2 cellular contexts compared by ENCODE assay signal in genomic region chr2:216074794-216075193, GRCh38.
TF ChIP-seq lines count a peak whose summit lies in the region.

No MANE protein-coding gene starts in this region.

TF ChIP-seq in HepG2, 621 proteins besides CTCF, POLR2A, EP300 and RAD21:
- TF ChIP-seq FOSL2 (CRISPR knock-in tag; IDR thresholded peaks at IDR 0.05): peak; percentile 60
- no peak for TF ChIP-seq YEATS2 (CRISPR knock-in tag; IDR thresholded peaks at IDR 0.05; ENCODE audit: borderline replicate concordance)
- TF ChIP-seq MTF1 (CRISPR knock-in tag; IDR thresholded peaks at IDR 0.05): no peak
- peak; percentile 34; the same call in 1 of the 2 replicates for TF ChIP-seq ZNF652 (CRISPR knock-in tag; IDR thresholded peaks at IDR 0.05; ENCODE audit: borderline replicate concordance, low read depth)
- TF ChIP-seq SOX6 (IDR thresholded peaks at IDR 0.05): no peak
- peak; percentile 6; the same call in 1 of the 2 replicates for TF ChIP-seq SOX6 (CRISPR knock-in tag; IDR thresholded peaks at IDR 0.05)
- no peak for TF ChIP-seq MXD3 (CRISPR knock-in tag; IDR thresholded peaks at IDR 0.05)
- TF ChIP-seq ZBTB38 (CRISPR knock-in tag; IDR thresholded peaks at IDR 0.05): no peak
TF ChIP-seq in HepG2: peak in this region for 3.

TF ChIP-seq in K562, 482 proteins besides CTCF, POLR2A, EP300 and RAD21:
- TF ChIP-seq SOX6 (IDR thresholded peaks at IDR 0.05) (0 out of 2 replicates have a peak, but pooled peaks have one; percentile 17), FOSL1 (tag; conservative IDR thresholded peaks at IDR 0.05) (peak; percentile 63), JUND (IDR thresholded peaks at IDR 0.05; ENCODE audit: borderline replicate concordance, low read depth, low read length) (peak; percentile 73), JUND (tag; IDR thresholded peaks at IDR 0.05; ENCODE audit: borderline replicate concordance, low read depth, low read length) (peak; percentile 51; the same call in 1 of the 3 replicates), DMBX1 (CRISPR knock-in tag; IDR thresholded peaks at IDR 0.05; ENCODE audit: borderline replicate concordance) (no peak), TRIM28 (IDR thresholded peaks at IDR 0.05) (no peak), DPF2 (IDR thresholded peaks at IDR 0.05) (peak; percentile 20; the same call in 1 of the 2 replicates), SREBF2 (CRISPR knock-in tag; IDR thresholded peaks at IDR 0.05) (no peak), ARID1B (IDR thresholded peaks at IDR 0.05) (0 out of 2 replicates have a peak, but pooled peaks have one; percentile 10), ADNP (tag; IDR thresholded peaks at IDR 0.05) (0 out of 2 replicates have a peak, but pooled peaks have one; percentile 26), GTF2B (IDR thresholded peaks at IDR 0.05; ENCODE audit: extremely low read depth, insufficient read length) (no peak), EWSR1 (IDR thresholded peaks at IDR 0.05; ENCODE audit: borderline replicate concordance, low read depth, partially characterized antibody) (no peak)
- TF ChIP-seq, protein P1, sequence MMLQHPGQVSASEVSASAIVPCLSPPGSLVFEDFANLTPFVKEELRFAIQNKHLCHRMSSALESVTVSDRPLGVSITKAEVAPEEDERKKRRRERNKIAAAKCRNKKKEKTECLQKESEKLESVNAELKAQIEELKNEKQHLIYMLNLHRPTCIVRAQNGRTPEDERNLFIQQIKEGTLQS (IDR thresholded peaks at IDR 0.05): peak; percentile 80
- TF ChIP-seq, protein P1 (CRISPR knock-in tag; conservative IDR thresholded peaks at IDR 0.05): no peak
